ENCODE assay signal across 13 cellular contexts in genomic region chr1:94309829-94310569, GRCh38.
DNase-seq lines count a peak whose midpoint lies in the region; ATAC-seq and TF ChIP-seq lines count a peak whose summit lies in the region.
"Had no signal": no experiment of that assay in that cellular context is flagged by ENCODE, and none has a peak within 500 bp of the region (broad histone marks: within the 10 kb centered on the region; RNA-seq: fewer than 3 reads in every experiment).

No MANE protein-coding gene starts in this region.

- H3K27ac Mint-ChIP-seq in progenitor cell of endocrine pancreas = peak overlapping the region; percentile 57
- H3K27ac Mint-ChIP-seq: CD14-positive monocyte; CD8-positive, alpha-beta T cell had no signal

- H3K27ac ChIP-seq in PC-9 = 0 out of 2 replicates have a peak overlapping the region, but pooled peaks have one; percentile 0
- H3K27ac ChIP-seq in liver (ENCODE audit: low read depth in 1 of 2, low read length in 2 of 2) = peak overlapping the region; percentile 58 to 61
- H3K27ac ChIP-seq: 22Rv1 had no signal

- peaks cover 18% of the 10 kb centered on the region for H3K4me1 Mint-ChIP-seq in progenitor cell of endocrine pancreas (ENCODE audit: low read depth)

- no TSS peak for BruUV-seq in PC-9 (replicated peaks; lab: Mats Ljungman, UMichigan)

- H3K79me2 ChIP-seq in PC-9 (ENCODE audit: low read depth) = no peaks in the 10 kb centered on the region

- ATAC-seq in GM19324 (IDR thresholded peaks at IDR 0.05; ENCODE audit: low FRiP score, unreplicated experiment) (no peak), GM19023 (IDR thresholded peaks at IDR 0.05; ENCODE audit: unreplicated experiment) (no peak)
- ATAC-seq: CD8-positive, alpha-beta T cell; GM12878 had no signal

- H3K9ac ChIP-seq in liver (ENCODE audit: low read depth in 1 of 2, low read length in 2 of 2) = no peak overlapping the region

- H3K36me3 Mint-ChIP-seq in progenitor cell of endocrine pancreas (ENCODE audit: insufficient read depth) = no peaks in the 10 kb centered on the region
- H3K36me3 Mint-ChIP-seq: CD14-positive monocyte; CD8-positive, alpha-beta T cell had no signal

- no peaks in the 10 kb centered on the region for H4K20me1 ChIP-seq in PC-9 (ENCODE audit: insufficient read depth)

- H3K27me3 Mint-ChIP-seq in progenitor cell of endocrine pancreas = no peaks in the 10 kb centered on the region

- intact Hi-C loops in PC-9 (cut with micrococcal nuclease; ENCODE audit: unreplicated experiment) = no loop called here

- no peaks in the 10 kb centered on the region for H3K9me3 Mint-ChIP-seq in progenitor cell of endocrine pancreas (ENCODE audit: low read depth)
- H3K9me3 Mint-ChIP-seq: CD14-positive monocyte; CD8-positive, alpha-beta T cell had no signal

- TF ChIP-seq CTCF in PC-9 (conservative IDR thresholded peaks at IDR 0.05) = no peak
- TF ChIP-seq CTCF in liver (IDR thresholded peaks at IDR 0.05; ENCODE audit: low read depth, low read length, missing input control) = no peak
- TF ChIP-seq CTCF in progenitor cell of endocrine pancreas (IDR thresholded peaks at IDR 0.05; ENCODE audit: unreplicated experiment) = no peak

- H2AFZ ChIP-seq in PC-9 = no peak overlapping the region

- H3K27me3 ChIP-seq in PC-9 (ENCODE audit: insufficient read depth, low read depth) = no peaks in the 10 kb centered on the region
- no peaks in the 10 kb centered on the region for H3K27me3 ChIP-seq in liver (ENCODE audit: control insufficient read depth in 4 of 4, insufficient read depth in 4 of 4, low read length in 3 of 4)

- H3K4me3 ChIP-seq in PC-9 (no peak overlapping the region), liver (ENCODE audit: low read depth in 1 of 3, low read length in 3 of 3) (peak overlapping the region in 1 of 3 donors; percentile 22)
- H3K4me3 ChIP-seq: GM12878 had no signal

- peaks cover 10% of the 10 kb centered on the region; the same call in 1 of the 2 replicates for H3F3A ChIP-seq in PC-9 (ENCODE audit: insufficient read depth, low read depth)

- H3K9me2 ChIP-seq in PC-9 (ENCODE audit: insufficient read depth) = no peaks in the 10 kb centered on the region

- H3K36me3 ChIP-seq in PC-9 (ENCODE audit: low read depth) = no peaks in the 10 kb centered on the region
- H3K36me3 ChIP-seq in liver (ENCODE audit: control insufficient read depth in 4 of 4, insufficient read depth in 3 of 4, low read depth in 1 of 4, low read length in 3 of 4) = no peaks in the 10 kb centered on the region

- TF ChIP-seq RAD21 in liver (IDR thresholded peaks at IDR 0.05) = no peak

- DNase-seq in NCI-H510A treated with DMSO at 0.1 percent for 48 hours (lab: John Stamatoyannopoulos, UW) (peak; percentile 73), NCI-H510A (lab: John Stamatoyannopoulos, UW) (no peak), PC-9 (no peak), progenitor cell of endocrine pancreas (ENCODE audit: low spot score, unreplicated experiment) (no peak), occipital lobe (lab: John Stamatoyannopoulos, UW) (no peak)
- DNase-seq: CD8-positive, alpha-beta T cell; COR-L47 had no signal

- peaks cover 12% of the 10 kb centered on the region; the same call in 1 of the 2 replicates for H3K9me3 ChIP-seq in PC-9 (ENCODE audit: insufficient read depth, low read depth)
- H3K9me3 ChIP-seq in liver (ENCODE audit: control insufficient read depth in 4 of 4, low read length in 3 of 4) = no peaks in the 10 kb centered on the region

- no peak overlapping the region for H3K4me3 Mint-ChIP-seq in progenitor cell of endocrine pancreas (ENCODE audit: low read depth)
- H3K4me3 Mint-ChIP-seq: CD14-positive monocyte; CD8-positive, alpha-beta T cell had no signal

- WGBS in liver = 77% methylated on average over 9 of the region's 9 CpGs

- H3K4me1 ChIP-seq in PC-9 (replicated peaks; ENCODE audit: insufficient read depth) (peaks cover 27% of the 10 kb centered on the region), liver (ENCODE audit: control insufficient read depth in 4 of 4, insufficient read depth in 4 of 4, low read length in 3 of 4) (peaks cover 10 to 29% (median 16%) of the 10 kb centered on the region in 4 donors)

- POLR2A ChIA-PET in PC-9 (lab: Charles Lee; ENCODE audit: unreplicated experiment) = no interaction called here

- CTCF ChIA-PET in PC-9 (lab: Charles Lee) = no interaction called here

- no peak overlapping the region for H3K4me2 ChIP-seq in PC-9

TF ChIP-seq in liver, 16 proteins besides CTCF, POLR2A, EP300 and RAD21:
- TF ChIP-seq FOXA1 (IDR thresholded peaks at IDR 0.05) (no peak), NR2F2 (IDR thresholded peaks at IDR 0.05) (no peak), SP1 (IDR thresholded peaks at IDR 0.05) (no peak), MAX (IDR thresholded peaks at IDR 0.05) (no peak), GABPA (IDR thresholded peaks at IDR 0.05 in 1 of 2, conservative IDR thresholded peaks at IDR 0.05 in 1 of 2) (no peak), JUND (IDR thresholded peaks at IDR 0.05) (no peak), HNF4G (IDR thresholded peaks at IDR 0.05) (no peak), ATF3 (IDR thresholded peaks at IDR 0.05) (no peak), EGR1 (IDR thresholded peaks at IDR 0.05; ENCODE audit: low read depth in 2 of 2) (no peak), REST (IDR thresholded peaks at IDR 0.05) (no peak), HNF4A (conservative IDR thresholded peaks at IDR 0.05) (no peak), TAF1 (conservative IDR thresholded peaks at IDR 0.05) (no peak), YY1 (IDR thresholded peaks at IDR 0.05) (no peak), RXRA (IDR thresholded peaks at IDR 0.05) (no peak), FOXA2 (IDR thresholded peaks at IDR 0.05) (no peak)
- TF ChIP-seq, protein P1, sequence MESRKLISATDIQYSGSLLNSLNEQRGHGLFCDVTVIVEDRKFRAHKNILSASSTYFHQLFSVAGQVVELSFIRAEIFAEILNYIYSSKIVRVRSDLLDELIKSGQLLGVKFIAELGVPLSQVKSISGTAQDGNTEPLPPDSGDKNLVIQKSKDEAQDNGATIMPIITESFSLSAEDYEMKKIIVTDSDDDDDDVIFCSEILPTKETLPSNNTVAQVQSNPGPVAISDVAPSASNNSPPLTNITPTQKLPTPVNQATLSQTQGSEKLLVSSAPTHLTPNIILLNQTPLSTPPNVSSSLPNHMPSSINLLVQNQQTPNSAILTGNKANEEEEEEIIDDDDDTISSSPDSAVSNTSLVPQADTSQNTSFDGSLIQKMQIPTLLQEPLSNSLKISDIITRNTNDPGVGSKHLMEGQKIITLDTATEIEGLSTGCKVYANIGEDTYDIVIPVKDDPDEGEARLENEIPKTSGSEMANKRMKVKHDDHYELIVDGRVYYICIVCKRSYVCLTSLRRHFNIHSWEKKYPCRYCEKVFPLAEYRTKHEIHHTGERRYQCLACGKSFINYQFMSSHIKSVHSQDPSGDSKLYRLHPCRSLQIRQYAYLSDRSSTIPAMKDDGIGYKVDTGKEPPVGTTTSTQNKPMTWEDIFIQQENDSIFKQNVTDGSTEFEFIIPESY (IDR thresholded peaks at IDR 0.05) = no peak
